In the genomic region with DNA sequence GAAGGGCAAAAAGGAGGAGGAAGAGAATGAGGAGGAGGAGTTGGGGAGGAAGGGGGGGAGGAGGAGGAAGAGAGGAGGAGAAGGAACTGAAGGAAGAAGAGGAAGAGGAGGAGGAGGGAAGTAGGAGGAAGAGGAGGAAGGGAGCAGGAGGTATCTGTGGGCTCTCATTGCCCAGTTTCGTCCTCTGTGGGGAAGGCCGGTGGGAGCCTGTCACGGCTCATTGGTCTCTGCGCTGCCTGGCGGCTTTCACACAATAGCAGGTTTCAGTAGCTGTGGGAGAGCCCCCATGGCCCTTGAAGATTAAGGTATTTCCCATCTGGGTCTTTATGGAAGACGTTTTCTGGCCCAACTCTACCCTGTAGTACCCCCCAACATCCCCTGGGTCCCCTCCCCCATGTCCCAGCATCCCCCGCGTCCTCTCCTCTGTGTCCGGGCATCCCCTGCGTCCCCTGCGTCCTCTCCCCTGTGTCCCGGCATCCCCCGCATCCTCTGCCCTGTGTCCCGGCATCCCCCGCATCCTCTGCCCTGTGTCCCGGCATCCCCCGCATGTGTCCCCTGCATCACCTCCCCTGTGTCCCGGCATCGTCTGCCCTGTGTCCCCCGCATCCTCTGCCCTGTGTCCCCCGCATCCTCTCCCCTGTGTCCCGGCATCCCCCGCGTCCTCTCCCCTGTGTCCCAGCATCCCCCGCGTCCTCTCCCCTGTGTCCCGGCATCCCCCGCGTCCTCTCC, we compare ENCODE assay signal across 15 cellular contexts.
A peak's percentile ranks its signal among the peaks of the same experiment; 100 is the strongest.
DNase-seq lines count a peak whose midpoint lies in the region; ATAC-seq and TF ChIP-seq lines count a peak whose summit lies in the region.
"Had no signal": no experiment of that assay in that cellular context is flagged by ENCODE, and none has a peak within 500 bp of the region (broad histone marks: within the 10 kb centered on the region; RNA-seq: fewer than 3 reads in every experiment).

No MANE protein-coding gene starts in this region.

- H3K27me3 ChIP-seq in GM06990 (replicated peaks; ENCODE audit: control insufficient read depth, insufficient read depth, low read length) (no peaks in the 10 kb centered on the region), gastroesophageal sphincter (peaks cover 50% of the 10 kb centered on the region)
- H3K27me3 ChIP-seq: thyroid gland had no signal

- TF ChIP-seq CTCF in GM06990 (IDR thresholded peaks at IDR 0.05; ENCODE audit: insufficient read depth, low read length, poor library complexity, severe bottlenecking), result no peak
- TF ChIP-seq CTCF in gastroesophageal sphincter (IDR thresholded peaks at IDR 0.05), result no peak

- TF ChIP-seq POLR2A in gastroesophageal sphincter (IDR thresholded peaks at IDR 0.05), result no peak
- no peak for TF ChIP-seq POLR2A in erythroblast (IDR thresholded peaks at IDR 0.05; ENCODE audit: low read length)

- TF ChIP-seq EP300 in gastroesophageal sphincter (IDR thresholded peaks at IDR 0.05), result no peak

- H3K36me3 ChIP-seq in GM06990 (ENCODE audit: control insufficient read depth, insufficient read depth, low read length) (no peaks in the 10 kb centered on the region), gastroesophageal sphincter (no peaks in the 10 kb centered on the region)
- H3K36me3 ChIP-seq: thyroid gland had no signal

- H3K4me3 ChIP-seq in GM06990 (replicated peaks; ENCODE audit: low read depth, low read length), result peak overlapping the region; percentile 11
- no peak overlapping the region for H3K4me3 ChIP-seq in gastroesophageal sphincter
- H3K4me3 ChIP-seq: thyroid gland had no signal

- peak; percentile 66 for DNase-seq in GM06990 (ENCODE audit: extremely low read depth, insufficient read length)
- DNase-seq in kidney tubule cell (ENCODE audit: low spot score), result peak; percentile 26
- no peak for DNase-seq in germinal center (ENCODE audit: low spot score)
- no peak for DNase-seq in stimulated activated naive CD4-positive, alpha-beta T cell treated with Interleukin-2 at 50 U/mL for 16 hours (lab: John Stamatoyannopoulos, UW)
- no peak for DNase-seq in erythroblast (lab: John Stamatoyannopoulos, UW)
- DNase-seq: activated naive CD8-positive, alpha-beta T cell treated with anti-CD3 and anti-CD28 coated beads, Interleukin-2, amount 10 ng/mL, durations not matched to agents 7 days and 5 days; DMS153; NCI-H1436; RPMI8226; stimulated activated CD4-positive, alpha-beta T cell treated with anti-CD3 and anti-CD28 coated beads, Interleukin-15, amount 100 ng/mL, for 24 hours; thyroid gland had no signal

- 57 to 59% methylated on average over 6 to 13 of the region's 29 CpGs for WGBS in gastroesophageal sphincter (ENCODE audit: low coverage in 1 of 2), 2 donors

- peaks cover 0 to 10% (median 0%) of the 10 kb centered on the region in 3 donors for H3K9me3 ChIP-seq in gastroesophageal sphincter
- H3K9me3 ChIP-seq: thyroid gland had no signal

- H3K4me1 ChIP-seq in gastroesophageal sphincter, result peaks cover 0 to 4% (median 0%) of the 10 kb centered on the region in 3 donors
- H3K4me1 ChIP-seq: thyroid gland had no signal

- H3K27ac ChIP-seq in gastroesophageal sphincter, result no peak overlapping the region
- H3K27ac ChIP-seq: KMS-11, thyroid gland had no signal

- ATAC-seq in GM19023 (IDR thresholded peaks at IDR 0.05; ENCODE audit: unreplicated experiment), result peak; percentile 71
- ATAC-seq in HG02642 (IDR thresholded peaks at IDR 0.05; ENCODE audit: poor library complexity, unreplicated experiment), result peak; percentile 76
- ATAC-seq in gastroesophageal sphincter, result no peak

Comparison
In these comparisons a context has a peak if more than half of its experiments do, and no peak if none do; other contexts are left out.
1. DNase-seq: peak in GM06990 (single experiment) and kidney tubule cell (single experiment); none in germinal center (single experiment), stimulated activated naive CD4-positive, alpha-beta T cell treated with Interleukin-2 at 50 U/mL for 16 hours (single experiment) and erythroblast (0 of 2).